ENCODE assay signal across 9 cellular contexts in the genomic region with DNA sequence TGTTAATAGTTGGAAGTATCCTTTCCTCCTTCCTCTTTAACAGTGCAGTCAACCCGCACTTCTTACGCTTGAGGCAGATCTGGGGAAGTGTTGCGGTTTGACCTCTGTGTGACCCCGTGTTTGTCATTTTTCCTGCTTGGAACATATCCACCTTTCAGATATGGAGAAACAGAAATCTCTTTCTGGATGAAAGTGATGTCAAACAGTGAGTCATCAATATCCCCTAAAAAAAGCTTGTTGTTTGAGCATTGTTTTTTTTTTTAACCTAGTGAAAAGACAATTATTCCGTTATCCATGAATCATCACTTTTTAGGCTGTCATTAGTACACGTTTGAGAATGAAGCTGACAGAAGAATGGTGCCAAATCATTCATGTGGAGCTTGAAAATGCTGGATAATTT.
DNase-seq lines count a peak whose midpoint lies in the region; ATAC-seq and TF ChIP-seq lines count a peak whose summit lies in the region.
"Had no signal": no experiment of that assay in that cellular context is flagged by ENCODE, and none has a peak within 500 bp of the region (broad histone marks: within the 10 kb centered on the region; RNA-seq: fewer than 3 reads in every experiment).

No MANE protein-coding gene starts in this region.

- peak; percentile 89 for DNase-seq in EL
- peak; percentile 87 for DNase-seq in NCI-H226
- peak; percentile 50 for DNase-seq in dedifferentiated amniotic fluid mesenchymal stem cell (ENCODE audit: extremely low spot score)
- peak; percentile 92 for DNase-seq in non-pigmented ciliary epithelial cell (ENCODE audit: low read depth)
- no peak for DNase-seq in NCI-H2107 (lab: John Stamatoyannopoulos, UW)
- no peak for DNase-seq in erythroblast (lab: John Stamatoyannopoulos, UW)
- no peak for DNase-seq in NCI-H2107 treated with DMSO at 0.1 percent for 48 hours (lab: John Stamatoyannopoulos, UW; ENCODE audit: unreplicated experiment)
- DNase-seq: activated naive CD8-positive, alpha-beta T cell treated with anti-CD3 and anti-CD28 coated beads for 36 hours had no signal

- no peak for TF ChIP-seq POLR2A in erythroblast (IDR thresholded peaks at IDR 0.05; ENCODE audit: low read length)

- ATAC-seq in HG02870 (IDR thresholded peaks at IDR 0.05; ENCODE audit: unreplicated experiment) = no peak

Comparison
In these comparisons a context has a peak if more than half of its experiments do, and no peak if none do; other contexts are left out.
1. DNase-seq: peak in EL (single experiment), NCI-H226 (single experiment), dedifferentiated amniotic fluid mesenchymal stem cell (single experiment) and non-pigmented ciliary epithelial cell (single experiment); none in NCI-H2107 (single experiment), erythroblast (0 of 2) and NCI-H2107 treated with DMSO at 0.1 percent for 48 hours (single experiment).